ENCODE assay signal across 21 cellular contexts in genomic region chr19:27720155-27720554, GRCh38.
"Had no signal": no experiment of that assay in that cellular context is flagged by ENCODE, and none has a peak within 500 bp of the region (broad histone marks: within the 10 kb centered on the region; RNA-seq: fewer than 3 reads in every experiment).

No MANE protein-coding gene starts in this region.

- H3K9me3 ChIP-seq: ovary had no signal

- DNase-seq: hypothalamus; immature natural killer cell; kidney; left ventricle myocardium inferior; mesendoderm; naive thymus-derived CD4-positive, alpha-beta T cell; ovary; right lobe of liver; spleen; stimulated activated CD4-positive, alpha-beta T cell treated with anti-CD3 and anti-CD28 coated beads, Interleukin-4, amount 100 ng/mL, for 24 hours; stimulated activated naive CD4-positive, alpha-beta T cell; tibial artery; upper lobe of right lung; uterus had no signal

- H3K36me3 ChIP-seq: left ventricle myocardium inferior, ovary, right atrium auricular region, right lobe of liver, spleen, suprapubic skin, thoracic aorta, upper lobe of right lung, uterus had no signal

- H3K27me3 ChIP-seq: ovary, right atrium auricular region, right lobe of liver, spleen, suprapubic skin, tibial artery, upper lobe of right lung, uterus had no signal

- ATAC-seq: naive thymus-derived CD4-positive, alpha-beta T cell; natural killer cell treated with Interleukin-12 subunit alpha and Interleukin-12 subunit beta and Interleukin-15 and Interleukin-18, amount 100 ng/mL, for 72 hours; right lobe of liver; stimulated activated effector memory CD8-positive, alpha-beta T cell treated with anti-CD3 and anti-CD28 coated beads, Interleukin-12 subunit alpha, Interleukin-12 subunit beta, amount 100 ng/mL, for 72 hours; upper lobe of right lung had no signal

- H3K27ac ChIP-seq: left ventricle myocardium inferior, ovary, right atrium auricular region, right lobe of liver, skin epidermis, spleen, suprapubic skin, thoracic aorta, tibial artery, upper lobe of right lung, uterus had no signal

- H3K4me1 ChIP-seq: right atrium auricular region, right lobe of liver, spleen, suprapubic skin, tibial artery, upper lobe of right lung, uterus had no signal

- H3K4me3 ChIP-seq: left ventricle myocardium inferior, lung, ovary, right atrium auricular region, right lobe of liver, skin epidermis, spleen, suprapubic skin, thoracic aorta, tibial artery, upper lobe of right lung, uterus had no signal
